1 cellular context compared by ENCODE assay signal in the genomic region with DNA sequence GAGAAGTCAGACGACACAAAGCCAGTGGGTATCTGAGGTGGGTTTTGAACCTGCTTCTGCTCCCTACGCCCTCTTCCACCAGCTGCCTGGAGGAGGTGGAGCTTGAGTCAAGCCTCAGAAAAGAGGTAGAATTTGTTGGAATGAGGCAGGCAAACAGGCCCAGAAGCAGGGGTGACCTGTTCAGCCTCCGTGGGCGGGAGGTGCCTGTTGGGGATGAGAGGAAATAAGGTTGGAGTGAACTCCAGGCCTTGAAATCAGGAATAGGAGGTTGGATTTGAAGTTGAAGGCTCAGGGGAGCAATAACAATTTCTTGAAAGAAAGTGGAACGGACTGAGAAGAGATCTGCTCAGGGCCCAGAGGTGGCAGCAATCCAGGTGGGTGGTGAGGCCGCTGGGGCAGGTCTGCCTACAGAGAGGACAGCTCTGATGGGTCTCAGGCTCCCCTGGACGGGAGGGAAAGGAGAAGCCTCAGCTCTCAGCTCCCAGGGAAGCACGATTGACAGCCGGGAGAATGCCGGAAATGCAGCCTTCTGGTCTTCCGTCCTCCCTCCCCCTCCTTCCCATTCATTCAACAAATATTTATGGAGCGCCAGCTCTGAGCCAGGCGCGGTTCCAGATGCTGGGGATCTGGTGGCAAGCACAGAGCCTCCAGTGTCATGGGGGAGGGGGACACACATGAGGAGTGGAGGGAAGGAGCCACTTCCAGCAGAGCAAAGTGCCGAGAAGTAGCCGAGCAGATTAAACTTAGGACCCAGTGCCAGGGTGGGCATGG.
TF ChIP-seq lines count a peak whose summit lies in the region.

No MANE protein-coding gene starts in this region.

TF ChIP-seq in HepG2, 621 proteins besides CTCF, POLR2A, EP300 and RAD21 (continued from another document and continues in another):
- TF ChIP-seq, protein P1, sequence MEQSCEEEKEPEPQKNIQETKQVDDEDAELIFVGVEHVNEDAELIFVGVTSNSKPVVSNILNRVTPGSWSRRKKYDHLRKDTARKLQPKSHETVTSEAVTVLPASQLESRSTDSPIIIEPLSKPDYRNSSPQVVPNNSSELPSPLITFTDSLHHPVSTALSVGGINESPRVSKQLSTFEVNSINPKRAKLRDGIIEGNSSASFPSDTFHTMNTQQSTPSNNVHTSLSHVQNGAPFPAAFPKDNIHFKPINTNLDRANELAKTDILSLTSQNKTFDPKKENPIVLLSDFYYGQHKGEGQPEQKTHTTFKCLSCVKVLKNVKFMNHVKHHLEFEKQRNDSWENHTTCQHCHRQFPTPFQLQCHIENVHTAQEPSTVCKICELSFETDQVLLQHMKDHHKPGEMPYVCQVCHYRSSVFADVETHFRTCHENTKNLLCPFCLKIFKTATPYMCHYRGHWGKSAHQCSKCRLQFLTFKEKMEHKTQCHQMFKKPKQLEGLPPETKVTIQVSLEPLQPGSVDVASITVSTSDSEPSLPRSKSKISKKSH (CRISPR knock-in tag; IDR thresholded peaks at IDR 0.05; ENCODE audit: borderline replicate concordance), result no peak
- TF ChIP-seq ZNF615 (CRISPR knock-in tag; IDR thresholded peaks at IDR 0.05; ENCODE audit: borderline replicate concordance), result no peak
- TF ChIP-seq JUNB (CRISPR knock-in tag; IDR thresholded peaks at IDR 0.05; ENCODE audit: borderline replicate concordance), result no peak
- TF ChIP-seq IKZF4 (CRISPR knock-in tag; IDR thresholded peaks at IDR 0.05; ENCODE audit: borderline replicate concordance, low read depth, not compliant biosample characterization), result no peak
- TF ChIP-seq ZBTB14 (CRISPR knock-in tag; IDR thresholded peaks at IDR 0.05), result no peak
- TF ChIP-seq GRHL1 (CRISPR knock-in tag; conservative IDR thresholded peaks at IDR 0.05), result no peak
- TF ChIP-seq ZSCAN29 (CRISPR knock-in tag; conservative IDR thresholded peaks at IDR 0.05), result no peak
- TF ChIP-seq MYC (CRISPR knock-in tag; IDR thresholded peaks at IDR 0.05; ENCODE audit: borderline replicate concordance), result peak; percentile 29; the same call in 1 of the 2 replicates
- TF ChIP-seq, protein P2, sequence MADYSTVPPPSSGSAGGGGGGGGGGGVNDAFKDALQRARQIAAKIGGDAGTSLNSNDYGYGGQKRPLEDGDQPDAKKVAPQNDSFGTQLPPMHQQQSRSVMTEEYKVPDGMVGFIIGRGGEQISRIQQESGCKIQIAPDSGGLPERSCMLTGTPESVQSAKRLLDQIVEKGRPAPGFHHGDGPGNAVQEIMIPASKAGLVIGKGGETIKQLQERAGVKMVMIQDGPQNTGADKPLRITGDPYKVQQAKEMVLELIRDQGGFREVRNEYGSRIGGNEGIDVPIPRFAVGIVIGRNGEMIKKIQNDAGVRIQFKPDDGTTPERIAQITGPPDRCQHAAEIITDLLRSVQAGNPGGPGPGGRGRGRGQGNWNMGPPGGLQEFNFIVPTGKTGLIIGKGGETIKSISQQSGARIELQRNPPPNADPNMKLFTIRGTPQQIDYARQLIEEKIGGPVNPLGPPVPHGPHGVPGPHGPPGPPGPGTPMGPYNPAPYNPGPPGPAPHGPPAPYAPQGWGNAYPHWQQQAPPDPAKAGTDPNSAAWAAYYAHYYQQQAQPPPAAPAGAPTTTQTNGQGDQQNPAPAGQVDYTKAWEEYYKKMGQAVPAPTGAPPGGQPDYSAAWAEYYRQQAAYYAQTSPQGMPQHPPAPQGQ (CRISPR knock-in tag; IDR thresholded peaks at IDR 0.05; ENCODE audit: borderline replicate concordance), result no peak
- TF ChIP-seq ZNF724P (CRISPR knock-in tag; IDR thresholded peaks at IDR 0.05; ENCODE audit: borderline replicate concordance), result 0 out of 2 replicates have a peak, but pooled peaks have one; percentile 7
- TF ChIP-seq ZNF564 (CRISPR knock-in tag; IDR thresholded peaks at IDR 0.05), result no peak
- TF ChIP-seq IKZF1 (IDR thresholded peaks at IDR 0.05), result no peak
- no peak for TF ChIP-seq MTF2 (CRISPR knock-in tag; IDR thresholded peaks at IDR 0.05; ENCODE audit: borderline replicate concordance)
- no peak for TF ChIP-seq FIP1L1 (IDR thresholded peaks at IDR 0.05; ENCODE audit: borderline replicate concordance, insufficient read depth, low read depth, low read length)
- no peak for TF ChIP-seq THAP11 (CRISPR knock-in tag; IDR thresholded peaks at IDR 0.05)
- TF ChIP-seq, protein P3, sequence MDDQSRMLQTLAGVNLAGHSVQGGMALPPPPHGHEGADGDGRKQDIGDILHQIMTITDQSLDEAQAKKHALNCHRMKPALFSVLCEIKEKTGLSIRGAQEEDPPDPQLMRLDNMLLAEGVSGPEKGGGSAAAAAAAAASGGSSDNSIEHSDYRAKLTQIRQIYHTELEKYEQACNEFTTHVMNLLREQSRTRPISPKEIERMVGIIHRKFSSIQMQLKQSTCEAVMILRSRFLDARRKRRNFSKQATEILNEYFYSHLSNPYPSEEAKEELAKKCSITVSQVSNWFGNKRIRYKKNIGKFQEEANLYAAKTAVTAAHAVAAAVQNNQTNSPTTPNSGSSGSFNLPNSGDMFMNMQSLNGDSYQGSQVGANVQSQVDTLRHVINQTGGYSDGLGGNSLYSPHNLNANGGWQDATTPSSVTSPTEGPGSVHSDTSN (CRISPR knock-in tag; IDR thresholded peaks at IDR 0.05; ENCODE audit: borderline replicate concordance), result no peak
- TF ChIP-seq ZNF7 (CRISPR knock-in tag; IDR thresholded peaks at IDR 0.05), result no peak
- no peak for TF ChIP-seq TARDBP (CRISPR knock-in tag; IDR thresholded peaks at IDR 0.05)
- 0 out of 2 replicates have a peak, but pooled peaks have one; percentile 26 for TF ChIP-seq ZNF567 (CRISPR knock-in tag; IDR thresholded peaks at IDR 0.05; ENCODE audit: borderline replicate concordance)
- TF ChIP-seq, protein P4, sequence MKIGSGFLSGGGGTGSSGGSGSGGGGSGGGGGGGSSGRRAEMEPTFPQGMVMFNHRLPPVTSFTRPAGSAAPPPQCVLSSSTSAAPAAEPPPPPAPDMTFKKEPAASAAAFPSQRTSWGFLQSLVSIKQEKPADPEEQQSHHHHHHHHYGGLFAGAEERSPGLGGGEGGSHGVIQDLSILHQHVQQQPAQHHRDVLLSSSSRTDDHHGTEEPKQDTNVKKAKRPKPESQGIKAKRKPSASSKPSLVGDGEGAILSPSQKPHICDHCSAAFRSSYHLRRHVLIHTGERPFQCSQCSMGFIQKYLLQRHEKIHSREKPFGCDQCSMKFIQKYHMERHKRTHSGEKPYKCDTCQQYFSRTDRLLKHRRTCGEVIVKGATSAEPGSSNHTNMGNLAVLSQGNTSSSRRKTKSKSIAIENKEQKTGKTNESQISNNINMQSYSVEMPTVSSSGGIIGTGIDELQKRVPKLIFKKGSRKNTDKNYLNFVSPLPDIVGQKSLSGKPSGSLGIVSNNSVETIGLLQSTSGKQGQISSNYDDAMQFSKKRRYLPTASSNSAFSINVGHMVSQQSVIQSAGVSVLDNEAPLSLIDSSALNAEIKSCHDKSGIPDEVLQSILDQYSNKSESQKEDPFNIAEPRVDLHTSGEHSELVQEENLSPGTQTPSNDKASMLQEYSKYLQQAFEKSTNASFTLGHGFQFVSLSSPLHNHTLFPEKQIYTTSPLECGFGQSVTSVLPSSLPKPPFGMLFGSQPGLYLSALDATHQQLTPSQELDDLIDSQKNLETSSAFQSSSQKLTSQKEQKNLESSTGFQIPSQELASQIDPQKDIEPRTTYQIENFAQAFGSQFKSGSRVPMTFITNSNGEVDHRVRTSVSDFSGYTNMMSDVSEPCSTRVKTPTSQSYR (CRISPR knock-in tag; IDR thresholded peaks at IDR 0.05; ENCODE audit: borderline replicate concordance), result peak; percentile 84; the same call in 1 of the 2 replicates
- TF ChIP-seq, protein P5, sequence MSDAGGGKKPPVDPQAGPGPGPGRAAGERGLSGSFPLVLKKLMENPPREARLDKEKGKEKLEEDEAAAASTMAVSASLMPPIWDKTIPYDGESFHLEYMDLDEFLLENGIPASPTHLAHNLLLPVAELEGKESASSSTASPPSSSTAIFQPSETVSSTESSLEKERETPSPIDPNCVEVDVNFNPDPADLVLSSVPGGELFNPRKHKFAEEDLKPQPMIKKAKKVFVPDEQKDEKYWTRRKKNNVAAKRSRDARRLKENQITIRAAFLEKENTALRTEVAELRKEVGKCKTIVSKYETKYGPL (CRISPR knock-in tag; IDR thresholded peaks at IDR 0.05), result no peak
- no peak for TF ChIP-seq NR2C2 (CRISPR knock-in tag; IDR thresholded peaks at IDR 0.05; ENCODE audit: borderline replicate concordance)
- TF ChIP-seq, protein P6, sequence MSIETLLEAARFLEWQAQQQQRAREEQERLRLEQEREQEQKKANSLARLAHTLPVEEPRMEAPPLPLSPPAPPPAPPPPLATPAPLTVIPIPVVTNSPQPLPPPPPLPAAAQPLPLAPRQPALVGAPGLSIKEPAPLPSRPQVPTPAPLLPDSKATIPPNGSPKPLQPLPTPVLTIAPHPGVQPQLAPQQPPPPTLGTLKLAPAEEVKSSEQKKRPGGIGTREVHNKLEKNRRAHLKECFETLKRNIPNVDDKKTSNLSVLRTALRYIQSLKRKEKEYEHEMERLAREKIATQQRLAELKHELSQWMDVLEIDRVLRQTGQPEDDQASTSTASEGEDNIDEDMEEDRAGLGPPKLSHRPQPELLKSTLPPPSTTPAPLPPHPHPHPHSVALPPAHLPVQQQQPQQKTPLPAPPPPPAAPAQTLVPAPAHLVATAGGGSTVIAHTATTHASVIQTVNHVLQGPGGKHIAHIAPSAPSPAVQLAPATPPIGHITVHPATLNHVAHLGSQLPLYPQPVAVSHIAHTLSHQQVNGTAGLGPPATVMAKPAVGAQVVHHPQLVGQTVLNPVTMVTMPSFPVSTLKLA (IDR thresholded peaks at IDR 0.05), result no peak
- no peak for TF ChIP-seq NFAT5 (CRISPR knock-in tag; IDR thresholded peaks at IDR 0.05)
- no peak for TF ChIP-seq ZNF12 (CRISPR knock-in tag; IDR thresholded peaks at IDR 0.05)
- TF ChIP-seq ZNF337 (CRISPR knock-in tag; IDR thresholded peaks at IDR 0.05; ENCODE audit: borderline replicate concordance, low read depth), result no peak
- TF ChIP-seq, protein P7, sequence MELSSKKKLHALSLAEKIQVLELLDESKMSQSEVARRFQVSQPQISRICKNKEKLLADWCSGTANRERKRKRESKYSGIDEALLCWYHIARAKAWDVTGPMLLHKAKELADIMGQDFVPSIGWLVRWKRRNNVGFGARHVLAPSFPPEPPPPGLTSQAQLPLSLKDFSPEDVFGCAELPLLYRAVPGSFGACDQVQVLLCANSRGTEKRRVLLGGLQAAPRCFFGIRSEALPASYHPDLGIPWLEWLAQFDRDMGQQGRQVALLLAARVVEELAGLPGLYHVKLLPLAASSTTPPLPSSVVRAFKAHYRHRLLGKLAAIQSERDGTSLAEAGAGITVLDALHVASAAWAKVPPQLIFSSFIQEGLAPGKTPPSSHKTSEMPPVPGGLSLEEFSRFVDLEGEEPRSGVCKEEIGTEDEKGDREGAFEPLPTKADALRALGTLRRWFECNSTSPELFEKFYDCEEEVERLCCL (CRISPR knock-in tag; IDR thresholded peaks at IDR 0.05; ENCODE audit: borderline replicate concordance), result no peak
- no peak for TF ChIP-seq TOE1 (CRISPR knock-in tag; IDR thresholded peaks at IDR 0.05)
- no peak for TF ChIP-seq PLRG1 (conservative IDR thresholded peaks at IDR 0.05)
